ENCODE assay signal across 1 cellular context in genomic region chr1:235935506-235936224, GRCh38.
TF ChIP-seq lines count a peak whose summit lies in the region.

No MANE protein-coding gene starts in this region.

TF ChIP-seq in GM23338, 12 proteins besides CTCF, POLR2A, EP300 and RAD21 (continued from another document):
- TF ChIP-seq, protein P1, sequence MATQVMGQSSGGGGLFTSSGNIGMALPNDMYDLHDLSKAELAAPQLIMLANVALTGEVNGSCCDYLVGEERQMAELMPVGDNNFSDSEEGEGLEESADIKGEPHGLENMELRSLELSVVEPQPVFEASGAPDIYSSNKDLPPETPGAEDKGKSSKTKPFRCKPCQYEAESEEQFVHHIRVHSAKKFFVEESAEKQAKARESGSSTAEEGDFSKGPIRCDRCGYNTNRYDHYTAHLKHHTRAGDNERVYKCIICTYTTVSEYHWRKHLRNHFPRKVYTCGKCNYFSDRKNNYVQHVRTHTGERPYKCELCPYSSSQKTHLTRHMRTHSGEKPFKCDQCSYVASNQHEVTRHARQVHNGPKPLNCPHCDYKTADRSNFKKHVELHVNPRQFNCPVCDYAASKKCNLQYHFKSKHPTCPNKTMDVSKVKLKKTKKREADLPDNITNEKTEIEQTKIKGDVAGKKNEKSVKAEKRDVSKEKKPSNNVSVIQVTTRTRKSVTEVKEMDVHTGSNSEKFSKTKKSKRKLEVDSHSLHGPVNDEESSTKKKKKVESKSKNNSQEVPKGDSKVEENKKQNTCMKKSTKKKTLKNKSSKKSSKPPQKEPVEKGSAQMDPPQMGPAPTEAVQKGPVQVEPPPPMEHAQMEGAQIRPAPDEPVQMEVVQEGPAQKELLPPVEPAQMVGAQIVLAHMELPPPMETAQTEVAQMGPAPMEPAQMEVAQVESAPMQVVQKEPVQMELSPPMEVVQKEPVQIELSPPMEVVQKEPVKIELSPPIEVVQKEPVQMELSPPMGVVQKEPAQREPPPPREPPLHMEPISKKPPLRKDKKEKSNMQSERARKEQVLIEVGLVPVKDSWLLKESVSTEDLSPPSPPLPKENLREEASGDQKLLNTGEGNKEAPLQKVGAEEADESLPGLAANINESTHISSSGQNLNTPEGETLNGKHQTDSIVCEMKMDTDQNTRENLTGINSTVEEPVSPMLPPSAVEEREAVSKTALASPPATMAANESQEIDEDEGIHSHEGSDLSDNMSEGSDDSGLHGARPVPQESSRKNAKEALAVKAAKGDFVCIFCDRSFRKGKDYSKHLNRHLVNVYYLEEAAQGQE (IDR thresholded peaks at IDR 0.05; ENCODE audit: unreplicated experiment), result no peak
- TF ChIP-seq ZNF331 (CRISPR knock-in tag; IDR thresholded peaks at IDR 0.05; ENCODE audit: low read depth), result no peak
